ENCODE assay signal across 9 cellular contexts in genomic region chr5:88251048-88251711, GRCh38. TPM values are rescaled to one million over a fixed set of nuclear protein-coding genes. Genes with fewer than 3 reads are reported as not detected.
A peak's percentile ranks its signal among the peaks of the same experiment; 100 is the strongest.
DNase-seq lines count a peak whose midpoint lies in the region; ATAC-seq, FAIRE-seq and TF ChIP-seq lines count a peak whose summit lies in the region.
"Had no signal": no experiment of that assay in that cellular context is flagged by ENCODE, and none has a peak within 500 bp of the region (broad histone marks: within the 10 kb centered on the region; RNA-seq: fewer than 3 reads in every experiment).

No MANE protein-coding gene starts in this region.

- no peak for TF ChIP-seq EP300 in H1 (IDR thresholded peaks at IDR 0.05; ENCODE audit: borderline replicate concordance in 1 of 2, low read depth in 2 of 2, low read length in 2 of 2)

- H3K27ac Mint-ChIP-seq in type B pancreatic cell: no peak overlapping the region

- H3K4me2 ChIP-seq in OCI-LY3 (ENCODE audit: low read length) (peak overlapping the region; percentile 46), H1 (ENCODE audit: insufficient read depth in 1 of 2, low read depth in 2 of 2, low read length in 2 of 2) (no peak overlapping the region)

- H2AFZ ChIP-seq in OCI-LY3 (ENCODE audit: low read depth, low read length): no peak overlapping the region
- H2AFZ ChIP-seq in H1 (ENCODE audit: low read length): no peak overlapping the region

- H3K79me1 ChIP-seq in H1 (ENCODE audit: low read depth, low read length): peaks cover 3% of the 10 kb centered on the region; the same call in 1 of the 2 replicates

- no peak overlapping the region for H3K4ac ChIP-seq in H1 (replicated peaks; ENCODE audit: insufficient read length, low read depth, low read length)

- POLR2A ChIA-PET in H1 (lab: Charles Lee; ENCODE audit: partially characterized antibody): interaction anchor here (1.4 kb wide), 1 partner anchor 17 kb away, joined by 3 read pairs; the partner anchor contains the start of gene TMEM161B

- H3K14ac ChIP-seq in H1 (ENCODE audit: insufficient read length): no peak overlapping the region

- H4K91ac ChIP-seq in H1 (replicated peaks; ENCODE audit: insufficient read length, low read length): no peak overlapping the region

- no peaks in the 10 kb centered on the region for H3K23me2 ChIP-seq in H1 (ENCODE audit: low read depth, low read length)

- H3K79me2 ChIP-seq in OCI-LY3 (ENCODE audit: low read length) (peaks cover 86% of the 10 kb centered on the region), H1 (ENCODE audit: control insufficient read depth in 1 of 2, insufficient read depth in 2 of 2, low read length in 2 of 2) (peaks cover 3 to 100% of the 10 kb centered on the region in 2 experiments; a peak in 3 of 4 replicates)

- H4K8ac ChIP-seq in H1 (ENCODE audit: extremely low read depth, insufficient read depth, low read length): no peak overlapping the region

- H2BK5ac ChIP-seq in H1 (ENCODE audit: low read depth, low read length): no peak overlapping the region

- peaks cover 11% of the 10 kb centered on the region for H3K36me3 ChIP-seq in OCI-LY3 (replicated peaks; ENCODE audit: low read depth, low read length)
- no peaks in the 10 kb centered on the region for H3K36me3 ChIP-seq in H1 (ENCODE audit: control insufficient read depth in 2 of 4, insufficient read depth in 4 of 4, low read length in 3 of 4)
- H3K36me3 ChIP-seq in left ventricle myocardium inferior: no peaks in the 10 kb centered on the region
- H3K36me3 ChIP-seq: ascending aorta had no signal

- intact Hi-C loops in left ventricle myocardium inferior (cut with micrococcal nuclease): no loop called here

- H2BK15ac ChIP-seq in H1 (ENCODE audit: low read length): peak overlapping the region; percentile 90; the same call in 1 of the 2 replicates

- 93% methylated on average over 2 of the region's 2 CpGs; no CpG with 5 or more reads in 1 of the 2 experiments for WGBS in H1 (ENCODE audit: extremely low coverage in 1 of 2, insufficient coverage in 1 of 2, insufficient read length in 1 of 2, insufficient replicate concordance in 2 of 2, low coverage in 1 of 2, low lambda C conversion rate in 2 of 2, missing lambda C conversion rate in 1 of 2), 2 experiments

- no peak overlapping the region for H3K56ac ChIP-seq in H1 (replicated peaks; ENCODE audit: insufficient read length, low read depth, low read length)

- FAIRE-seq in H1 (lab: Jason Lieb, UNC): peak; percentile 7

- no peak overlapping the region for H4K5ac ChIP-seq in H1 (ENCODE audit: insufficient read length, low read depth, low read length)

- ATAC-seq in GM18499 (IDR thresholded peaks at IDR 0.05; ENCODE audit: insufficient read depth, unreplicated experiment): peak; percentile 87
- ATAC-seq in GM19455 (IDR thresholded peaks at IDR 0.05; ENCODE audit: unreplicated experiment): no peak

- no peak for TF ChIP-seq CTCF in OCI-LY3 (IDR thresholded peaks at IDR 0.05; ENCODE audit: low read depth, low read length)
- TF ChIP-seq CTCF in H1 (IDR thresholded peaks at IDR 0.05; ENCODE audit: control extremely low read depth in 1 of 3, insufficient read depth in 1 of 3, low read depth in 1 of 3, low read length in 3 of 3): no peak
- no peak for TF ChIP-seq CTCF in type B pancreatic cell (conservative IDR thresholded peaks at IDR 0.05)
- TF ChIP-seq CTCF in left ventricle myocardium inferior (IDR thresholded peaks at IDR 0.05; ENCODE audit: borderline replicate concordance): no peak

- no peak for TF ChIP-seq POLR2A in H1 (IDR thresholded peaks at IDR 0.05; ENCODE audit: control extremely low read depth in 1 of 2, low read depth in 2 of 2, low read length in 2 of 2)

- CTCF ChIA-PET in H1 (lab: Charles Lee; ENCODE audit: partially characterized antibody): interaction anchor here (1.7 kb wide), 1 partner anchor 105 kb away, joined by 3 read pairs; no protein-coding TSS in a partner anchor

- H3K4me3 ChIP-seq in OCI-LY3 (ENCODE audit: low read length): 0 out of 2 replicates have a peak overlapping the region, but pooled peaks have one; percentile 31
- no peak overlapping the region for H3K4me3 ChIP-seq in H1 (ENCODE audit: extremely low read depth in 1 of 4, insufficient read depth in 2 of 4, low read depth in 3 of 4, low read length in 4 of 4)
- H3K4me3 ChIP-seq in left ventricle myocardium inferior: no peak overlapping the region
- H3K4me3 ChIP-seq: ascending aorta had no signal

- H3K9me3 ChIP-seq in OCI-LY3 (ENCODE audit: insufficient read depth, low read length) (no peaks in the 10 kb centered on the region), H1 (ENCODE audit: insufficient read depth in 2 of 2, low read depth in 1 of 2, low read length in 1 of 2) (no peaks in the 10 kb centered on the region), left ventricle myocardium inferior (replicated peaks) (no peaks in the 10 kb centered on the region)
- H3K9me3 ChIP-seq: ascending aorta had no signal

- H3K36me3 Mint-ChIP-seq in type B pancreatic cell: peaks cover 14% of the 10 kb centered on the region

- peak overlapping the region; percentile 85 for H3K27ac ChIP-seq in OCI-LY3 (ENCODE audit: low read length)
- H3K27ac ChIP-seq in H1 (ENCODE audit: low read depth, low read length): no peak overlapping the region
- H3K27ac ChIP-seq in left ventricle myocardium inferior (replicated peaks): no peak overlapping the region
- H3K27ac ChIP-seq: ascending aorta had no signal

- peaks cover 4% of the 10 kb centered on the region for H3K9me3 Mint-ChIP-seq in type B pancreatic cell

- no peak overlapping the region for H2BK120ac ChIP-seq in H1 (replicated peaks; ENCODE audit: low read depth, low read length)

- H3K27me3 Mint-ChIP-seq in type B pancreatic cell: no peaks in the 10 kb centered on the region

- H4K20me1 ChIP-seq in OCI-LY3 (ENCODE audit: insufficient read depth, low read length) (no peaks in the 10 kb centered on the region), H1 (replicated peaks in 1 of 2; ENCODE audit: control insufficient read depth in 1 of 2, insufficient read depth in 2 of 2, low read length in 2 of 2) (no peaks in the 10 kb centered on the region)

- H3K23ac ChIP-seq in H1 (ENCODE audit: insufficient read length): no peak overlapping the region

- H3K4me3 Mint-ChIP-seq in type B pancreatic cell: no peak overlapping the region

- TF ChIP-seq RAD21 in H1 (IDR thresholded peaks at IDR 0.05 in 1 of 2, conservative IDR thresholded peaks at IDR 0.05 in 1 of 2; ENCODE audit: low read depth in 2 of 2, low read length in 2 of 2): no peak

- H3K4me1 Mint-ChIP-seq in type B pancreatic cell (ENCODE audit: unreplicated experiment): peaks cover 11% of the 10 kb centered on the region

- H3K4me1 ChIP-seq in OCI-LY3 (ENCODE audit: low read length) (peaks cover 22% of the 10 kb centered on the region), H1 (replicated peaks in 1 of 4; ENCODE audit: control insufficient read depth in 3 of 4, insufficient read depth in 4 of 4, low read length in 3 of 4) (peaks cover 0 to 19% (median 8%) of the 10 kb centered on the region in 4 experiments; a peak in 4 of 7 replicates), left ventricle myocardium inferior (peaks cover 33% of the 10 kb centered on the region)
- H3K4me1 ChIP-seq: ascending aorta had no signal

- peak overlapping the region; percentile 38; the same call in 1 of the 2 replicates for H3K9ac ChIP-seq in OCI-LY3 (ENCODE audit: low read length)
- H3K9ac ChIP-seq in H1 (replicated peaks in 1 of 4; ENCODE audit: extremely low read depth in 1 of 4, low read depth in 3 of 4, low read length in 3 of 4): no peak overlapping the region

- H2AK5ac ChIP-seq in H1 (ENCODE audit: low read depth, low read length): peak overlapping the region; percentile 6

- peak; percentile 6 for DNase-seq in H4 (ENCODE audit: low spot score)
- DNase-seq in H1 (ENCODE audit: low read depth in 1 of 2, low spot score in 2 of 2): no peak
- no peak for DNase-seq in type B pancreatic cell (ENCODE audit: extremely low spot score, unreplicated experiment)
- DNase-seq in left ventricle myocardium inferior: no peak
- no peak for DNase-seq in mesenteric fat pad (ENCODE audit: low spot score)

- H2BK12ac ChIP-seq in H1 (ENCODE audit: low read depth, low read length): peak overlapping the region; percentile 13; the same call in 1 of the 2 replicates

- H3K27me3 ChIP-seq in OCI-LY3 (ENCODE audit: low read depth, low read length): no peaks in the 10 kb centered on the region
- H3K27me3 ChIP-seq in H1 (replicated peaks in 1 of 4; ENCODE audit: control insufficient read depth in 3 of 4, extremely low read depth in 1 of 4, insufficient read depth in 3 of 4, low read length in 3 of 4): no peaks in the 10 kb centered on the region
- no peaks in the 10 kb centered on the region for H3K27me3 ChIP-seq in left ventricle myocardium inferior (ENCODE audit: low read depth)
- H3K27me3 ChIP-seq: ascending aorta had no signal

- 0 out of 2 replicates have a peak overlapping the region, but pooled peaks have one; percentile 51 for H3K18ac ChIP-seq in H1 (ENCODE audit: extremely low read depth, low read length)

- H2BK20ac ChIP-seq in H1 (ENCODE audit: low read length): no peak overlapping the region

TF ChIP-seq in H1, 55 proteins besides CTCF, POLR2A, EP300 and RAD21 (continues in another document):
- TF ChIP-seq KDM1A (IDR thresholded peaks at IDR 0.05; ENCODE audit: borderline replicate concordance, low read length) (no peak), ZNF274 (IDR thresholded peaks at IDR 0.05; ENCODE audit: borderline replicate concordance, extremely low read depth, low read length) (no peak), YY1 (IDR thresholded peaks at IDR 0.05; ENCODE audit: low read depth, low read length) (no peak), GTF2F1 (IDR thresholded peaks at IDR 0.05; ENCODE audit: borderline replicate concordance, low read depth, low read length) (no peak)

RNA-seq across cellular contexts. Expression of gene TMEM161B, which starts 17.5 kb away (rescaled TPM):
- 10.0 and 16.5 TPM in 2 replicates for total RNA-seq in H4 (2014; rRNA removed; shearing (Covaris generic))
- total RNA-seq in H1 (2021; fragmentation: NEBNext Ultra II Directional; extraction: Animal tissue kit (Norgen Biotek cat#: 25700)): 13.6 and 13.8 TPM in 2 replicates
- 4.1 and 7.4 TPM in 2 replicates for polyA plus RNA-seq in H1 (2011; rRNA removed)
- polyA plus RNA-seq in H1 (2011; cell fraction: cytosol; rRNA removed): 8.8 TPM
- polyA plus RNA-seq in H1 (2011; cell fraction: nucleus; rRNA removed): 6.0 TPM
- polyA plus RNA-seq in H1 (2012, experiment 1 of 2): 6.6 to 9.5 TPM (median 7.5 TPM) in 4 replicates
- 0.60 TPM for polyA plus RNA-seq in H1 (2012, experiment 2 of 2)
- 17.8 TPM for polyA plus RNA-seq in H1 (2013, experiment 1 of 2)
- polyA plus RNA-seq in H1 (2013, experiment 2 of 2): 18.4 TPM
- 19.5 and 20.3 TPM in 2 replicates for polyA minus RNA-seq in H1 (2011; rRNA and poly(A)+ RNA removed)
- polyA minus RNA-seq in H1 (2011; cell fraction: cytosol; rRNA and poly(A)+ RNA removed): 7.8 TPM
- 52.6 TPM for polyA minus RNA-seq in H1 (2011; cell fraction: nucleus; rRNA and poly(A)+ RNA removed)
- 17.6 and 23.6 TPM in 2 replicates for total RNA-seq in type B pancreatic cell (ENCODE audit: low replicate concordance)
- 8.0 TPM for total RNA-seq in left ventricle myocardium inferior
- 9.4 TPM for total RNA-seq in mesenteric fat pad
